ENCODE assay signal across 1 cellular context in the genomic region with DNA sequence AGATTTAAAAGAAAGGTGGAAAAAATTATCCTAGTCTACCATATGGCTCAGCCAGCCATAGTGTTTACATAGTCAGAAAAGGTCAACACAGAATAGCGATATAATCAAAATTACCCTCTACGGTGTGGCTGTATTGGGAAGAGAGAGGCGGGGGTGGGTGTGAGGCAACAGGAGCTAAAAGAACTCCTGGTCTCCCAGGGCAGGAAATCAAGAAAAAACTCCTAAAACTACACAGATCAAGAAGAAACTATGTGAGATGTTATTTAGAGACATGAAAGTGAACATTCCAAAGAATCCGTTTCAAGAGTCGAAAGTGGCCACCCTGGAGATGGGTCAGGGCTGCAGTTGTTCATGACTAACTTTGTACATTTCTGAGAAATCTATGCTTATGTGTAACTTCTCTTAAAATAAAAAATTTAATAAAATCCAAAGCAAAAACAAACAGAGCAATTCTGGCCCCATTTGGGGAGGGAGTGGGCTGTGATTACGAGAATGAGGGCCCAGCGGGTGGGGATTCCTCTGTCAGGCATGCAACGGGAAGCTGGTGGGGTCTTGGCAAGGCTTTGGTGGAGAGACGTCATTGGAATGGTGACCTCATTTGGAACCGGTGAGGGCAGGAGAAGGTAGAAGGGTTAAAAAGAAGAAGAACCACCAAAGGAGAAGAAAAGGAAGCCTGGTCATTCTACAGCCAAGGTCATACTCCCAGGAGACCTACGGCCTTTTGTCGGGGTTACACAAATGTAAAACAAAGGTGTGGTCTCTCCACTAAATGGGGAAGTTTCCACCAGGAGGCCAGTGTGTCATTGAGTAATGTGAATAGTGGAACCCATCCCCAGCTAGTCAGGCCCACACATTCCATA.
TF ChIP-seq lines count a peak whose summit lies in the region.

No MANE protein-coding gene starts in this region.

TF ChIP-seq in A549, 52 proteins besides CTCF, POLR2A, EP300 and RAD21 (continued from another document):
- TF ChIP-seq, protein P1, sequence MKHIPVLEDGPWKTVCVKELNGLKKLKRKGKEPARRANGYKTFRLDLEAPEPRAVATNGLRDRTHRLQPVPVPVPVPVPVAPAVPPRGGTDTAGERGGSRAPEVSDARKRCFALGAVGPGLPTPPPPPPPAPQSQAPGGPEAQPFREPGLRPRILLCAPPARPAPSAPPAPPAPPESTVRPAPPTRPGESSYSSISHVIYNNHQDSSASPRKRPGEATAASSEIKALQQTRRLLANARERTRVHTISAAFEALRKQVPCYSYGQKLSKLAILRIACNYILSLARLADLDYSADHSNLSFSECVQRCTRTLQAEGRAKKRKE (CRISPR knock-in tag; IDR thresholded peaks at IDR 0.05; ENCODE audit: low read depth): peak; percentile 80
- TF ChIP-seq KDM5A (IDR thresholded peaks at IDR 0.05): no peak
- TF ChIP-seq BHLHE40 (IDR thresholded peaks at IDR 0.05; ENCODE audit: low read depth, low read length): no peak
- no peak; the same call in none of the 2 replicates for TF ChIP-seq HOXA7 (CRISPR knock-in tag; IDR thresholded peaks at IDR 0.05)
- TF ChIP-seq ZNF302 (CRISPR knock-in tag; IDR thresholded peaks at IDR 0.05): 0 out of 2 replicates have a peak, but pooled peaks have one; percentile 20
- 0 out of 2 replicates have a peak, but pooled peaks have one; percentile 7 for TF ChIP-seq MAZ (IDR thresholded peaks at IDR 0.05; ENCODE audit: borderline replicate concordance, low read depth, low read length)
- TF ChIP-seq EHF (CRISPR knock-in tag; IDR thresholded peaks at IDR 0.05): no peak; the same call in none of the 2 replicates
- TF ChIP-seq, protein P2, sequence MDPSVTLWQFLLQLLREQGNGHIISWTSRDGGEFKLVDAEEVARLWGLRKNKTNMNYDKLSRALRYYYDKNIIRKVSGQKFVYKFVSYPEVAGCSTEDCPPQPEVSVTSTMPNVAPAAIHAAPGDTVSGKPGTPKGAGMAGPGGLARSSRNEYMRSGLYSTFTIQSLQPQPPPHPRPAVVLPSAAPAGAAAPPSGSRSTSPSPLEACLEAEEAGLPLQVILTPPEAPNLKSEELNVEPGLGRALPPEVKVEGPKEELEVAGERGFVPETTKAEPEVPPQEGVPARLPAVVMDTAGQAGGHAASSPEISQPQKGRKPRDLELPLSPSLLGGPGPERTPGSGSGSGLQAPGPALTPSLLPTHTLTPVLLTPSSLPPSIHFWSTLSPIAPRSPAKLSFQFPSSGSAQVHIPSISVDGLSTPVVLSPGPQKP (IDR thresholded peaks at IDR 0.05; ENCODE audit: low read depth, low read length): no peak
- no peak for TF ChIP-seq NPAS2 (CRISPR knock-in tag; IDR thresholded peaks at IDR 0.05; ENCODE audit: borderline replicate concordance)
- peak; percentile 92 for TF ChIP-seq GATA3 (IDR thresholded peaks at IDR 0.05; ENCODE audit: borderline replicate concordance)
- 0 out of 2 replicates have a peak, but pooled peaks have one; percentile 6 for TF ChIP-seq EHMT2 (IDR thresholded peaks at IDR 0.05; ENCODE audit: low read depth)
- TF ChIP-seq MYC (IDR thresholded peaks at IDR 0.05; ENCODE audit: borderline replicate concordance, low read length): no peak
- TF ChIP-seq KDM1A (IDR thresholded peaks at IDR 0.05; ENCODE audit: low read depth): no peak
- peak; percentile 50 for TF ChIP-seq HOXB5 (CRISPR knock-in tag; IDR thresholded peaks at IDR 0.05)
- TF ChIP-seq RFX5 (IDR thresholded peaks at IDR 0.05): 0 out of 2 replicates have a peak, but pooled peaks have one; percentile 38
- peak; percentile 45 for TF ChIP-seq FOSL2 (IDR thresholded peaks at IDR 0.05)
- peak; percentile 81 for TF ChIP-seq FOSL2 (CRISPR knock-in tag; IDR thresholded peaks at IDR 0.05)
- TF ChIP-seq ZSCAN20 (CRISPR knock-in tag; IDR thresholded peaks at IDR 0.05): peak; percentile 36; the same call in 1 of the 2 replicates
- TF ChIP-seq FOXS1 (CRISPR knock-in tag; IDR thresholded peaks at IDR 0.05): peak; percentile 93
- no peak for TF ChIP-seq SREBF2 (IDR thresholded peaks at IDR 0.05)
- TF ChIP-seq, protein P3, sequence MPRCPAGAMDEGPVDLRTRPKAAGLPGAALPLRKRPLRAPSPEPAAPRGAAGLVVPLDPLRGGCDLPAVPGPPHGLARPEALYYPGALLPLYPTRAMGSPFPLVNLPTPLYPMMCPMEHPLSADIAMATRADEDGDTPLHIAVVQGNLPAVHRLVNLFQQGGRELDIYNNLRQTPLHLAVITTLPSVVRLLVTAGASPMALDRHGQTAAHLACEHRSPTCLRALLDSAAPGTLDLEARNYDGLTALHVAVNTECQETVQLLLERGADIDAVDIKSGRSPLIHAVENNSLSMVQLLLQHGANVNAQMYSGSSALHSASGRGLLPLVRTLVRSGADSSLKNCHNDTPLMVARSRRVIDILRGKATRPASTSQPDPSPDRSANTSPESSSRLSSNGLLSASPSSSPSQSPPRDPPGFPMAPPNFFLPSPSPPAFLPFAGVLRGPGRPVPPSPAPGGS (IDR thresholded peaks at IDR 0.05): peak; percentile 90; the same call in 1 of the 3 replicates
- no peak for TF ChIP-seq RNF2 (IDR thresholded peaks at IDR 0.05; ENCODE audit: borderline replicate concordance, low read depth)
- TF ChIP-seq CHD4 (IDR thresholded peaks at IDR 0.05; ENCODE audit: borderline replicate concordance): no peak
- no peak for TF ChIP-seq CBX2 (IDR thresholded peaks at IDR 0.05; ENCODE audit: borderline replicate concordance, low read depth)
- TF ChIP-seq PHF8 (IDR thresholded peaks at IDR 0.05; ENCODE audit: borderline replicate concordance, low read depth): no peak
- no peak for TF ChIP-seq CBX8 (IDR thresholded peaks at IDR 0.05)
- no peak for TF ChIP-seq TFCP2L1 (CRISPR knock-in tag; IDR thresholded peaks at IDR 0.05)
- TF ChIP-seq, protein P4, sequence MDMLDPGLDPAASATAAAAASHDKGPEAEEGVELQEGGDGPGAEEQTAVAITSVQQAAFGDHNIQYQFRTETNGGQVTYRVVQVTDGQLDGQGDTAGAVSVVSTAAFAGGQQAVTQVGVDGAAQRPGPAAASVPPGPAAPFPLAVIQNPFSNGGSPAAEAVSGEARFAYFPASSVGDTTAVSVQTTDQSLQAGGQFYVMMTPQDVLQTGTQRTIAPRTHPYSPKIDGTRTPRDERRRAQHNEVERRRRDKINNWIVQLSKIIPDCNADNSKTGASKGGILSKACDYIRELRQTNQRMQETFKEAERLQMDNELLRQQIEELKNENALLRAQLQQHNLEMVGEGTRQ (IDR thresholded peaks at IDR 0.05): no peak
- TF ChIP-seq ESRRA (IDR thresholded peaks at IDR 0.05; ENCODE audit: borderline replicate concordance, low read length): peak; percentile 74; the same call in 1 of the 2 replicates
- TF ChIP-seq, protein P5, sequence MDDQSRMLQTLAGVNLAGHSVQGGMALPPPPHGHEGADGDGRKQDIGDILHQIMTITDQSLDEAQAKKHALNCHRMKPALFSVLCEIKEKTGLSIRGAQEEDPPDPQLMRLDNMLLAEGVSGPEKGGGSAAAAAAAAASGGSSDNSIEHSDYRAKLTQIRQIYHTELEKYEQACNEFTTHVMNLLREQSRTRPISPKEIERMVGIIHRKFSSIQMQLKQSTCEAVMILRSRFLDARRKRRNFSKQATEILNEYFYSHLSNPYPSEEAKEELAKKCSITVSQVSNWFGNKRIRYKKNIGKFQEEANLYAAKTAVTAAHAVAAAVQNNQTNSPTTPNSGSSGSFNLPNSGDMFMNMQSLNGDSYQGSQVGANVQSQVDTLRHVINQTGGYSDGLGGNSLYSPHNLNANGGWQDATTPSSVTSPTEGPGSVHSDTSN (IDR thresholded peaks at IDR 0.05): no peak; the same call in 1 of the 2 replicates
- TF ChIP-seq, protein P6, sequence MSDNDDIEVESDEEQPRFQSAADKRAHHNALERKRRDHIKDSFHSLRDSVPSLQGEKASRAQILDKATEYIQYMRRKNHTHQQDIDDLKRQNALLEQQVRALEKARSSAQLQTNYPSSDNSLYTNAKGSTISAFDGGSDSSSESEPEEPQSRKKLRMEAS (IDR thresholded peaks at IDR 0.05): peak; percentile 67
- TF ChIP-seq, protein P7, sequence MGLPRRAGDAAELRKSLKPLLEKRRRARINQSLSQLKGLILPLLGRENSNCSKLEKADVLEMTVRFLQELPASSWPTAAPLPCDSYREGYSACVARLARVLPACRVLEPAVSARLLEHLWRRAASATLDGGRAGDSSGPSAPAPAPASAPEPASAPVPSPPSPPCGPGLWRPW (IDR thresholded peaks at IDR 0.05): 0 out of 2 replicates have a peak, but pooled peaks have one; percentile 5
- no peak for TF ChIP-seq NFE2L2 (conservative IDR thresholded peaks at IDR 0.05; ENCODE audit: low read length)
- peak; percentile 80 for TF ChIP-seq JUNB (IDR thresholded peaks at IDR 0.05)
- TF ChIP-seq SMC3 (IDR thresholded peaks at IDR 0.05): peak; percentile 5
- TF ChIP-seq MAFK (IDR thresholded peaks at IDR 0.05; ENCODE audit: partially characterized antibody): no peak
- TF ChIP-seq POLR2AphosphoS2 (conservative IDR thresholded peaks at IDR 0.05; ENCODE audit: low read length): no peak
- peak; percentile 90 to 95 for TF ChIP-seq JUN (IDR thresholded peaks at IDR 0.05)
- TF ChIP-seq ZFP36 (IDR thresholded peaks at IDR 0.05; ENCODE audit: borderline replicate concordance, partially characterized antibody): no peak
- TF ChIP-seq, protein P8, sequence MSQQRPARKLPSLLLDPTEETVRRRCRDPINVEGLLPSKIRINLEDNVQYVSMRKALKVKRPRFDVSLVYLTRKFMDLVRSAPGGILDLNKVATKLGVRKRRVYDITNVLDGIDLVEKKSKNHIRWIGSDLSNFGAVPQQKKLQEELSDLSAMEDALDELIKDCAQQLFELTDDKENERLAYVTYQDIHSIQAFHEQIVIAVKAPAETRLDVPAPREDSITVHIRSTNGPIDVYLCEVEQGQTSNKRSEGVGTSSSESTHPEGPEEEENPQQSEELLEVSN (IDR thresholded peaks at IDR 0.05; ENCODE audit: borderline replicate concordance, low read depth): no peak
- TF ChIP-seq HEYL (CRISPR knock-in tag; IDR thresholded peaks at IDR 0.05): no peak
